Comparison of ENCODE assay signal across 27 cellular contexts in the genomic region with DNA sequence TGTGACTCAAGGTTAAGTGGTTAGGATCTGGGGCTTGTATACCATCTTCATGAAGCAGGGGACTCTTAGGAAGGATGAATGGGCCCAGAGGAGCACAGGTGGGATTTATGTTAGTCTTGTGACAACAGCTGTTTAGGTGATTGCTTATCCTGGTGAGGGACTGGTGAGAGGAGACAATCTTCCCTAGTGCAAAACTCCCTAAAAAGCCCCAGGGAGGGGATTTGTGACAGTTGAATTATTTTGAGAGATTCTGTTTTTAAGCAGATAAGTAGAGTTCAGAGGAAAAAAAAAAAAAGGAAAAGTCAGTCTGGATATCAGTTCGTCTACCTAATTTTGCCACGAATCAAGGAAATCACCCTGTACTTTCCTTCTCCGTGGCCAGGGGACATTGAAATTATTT. TPM values are rescaled to one million over a fixed set of nuclear protein-coding genes. Genes with fewer than 3 reads are reported as not detected.
DNase-seq lines count a peak whose midpoint lies in the region; ATAC-seq, FAIRE-seq and TF ChIP-seq lines count a peak whose summit lies in the region.
"Had no signal": no experiment of that assay in that cellular context is flagged by ENCODE, and none has a peak within 500 bp of the region (broad histone marks: within the 10 kb centered on the region; RNA-seq: fewer than 3 reads in every experiment).

No MANE protein-coding gene starts in this region.

- ATAC-seq in activated T-cell treated with anti-CD3 and anti-CD28 coated beads, Interleukin-2, amount 50 U/mL, for 72 hours (replicated peaks in 1 of 2), result no peak
- no peak for ATAC-seq in GM23338
- ATAC-seq in K562, result peak; percentile 28; the same call in 1 of the 3 replicates
- no peak for ATAC-seq in gastrocnemius medialis
- ATAC-seq in CD4-positive, alpha-beta T cell (ENCODE audit: poor library complexity), result no peak
- ATAC-seq: gastroesophageal sphincter, lower lobe of right lung had no signal

- TF ChIP-seq EP300 in K562 (IDR thresholded peaks at IDR 0.05; ENCODE audit: low read length), result peak; percentile 41; the same call in 1 of the 2 replicates

- H3K9me3 ChIP-seq in K562 (replicated peaks; ENCODE audit: control insufficient read depth, insufficient read depth, low read depth, low read length) (no peaks in the 10 kb centered on the region), gastrocnemius medialis (no peaks in the 10 kb centered on the region)
- H3K9me3 ChIP-seq in CD4-positive, alpha-beta T cell (ENCODE audit: control insufficient read depth, low read length), result no peaks in the 10 kb centered on the region
- H3K9me3 ChIP-seq: BE2C, breast epithelium, gastroesophageal sphincter, lower lobe of right lung, neutrophil, prostate gland had no signal

- 0 out of 2 replicates have a peak, but pooled peaks cover 3% of the 10 kb centered on the region for H3F3A ChIP-seq in GM23338 (replicated peaks; ENCODE audit: low read depth)

- no peaks in the 10 kb centered on the region for H4K20me1 ChIP-seq in GM23338 (replicated peaks; ENCODE audit: insufficient read depth)
- H4K20me1 ChIP-seq in K562 (replicated peaks; ENCODE audit: control insufficient read depth, insufficient read depth, low read length), result no peaks in the 10 kb centered on the region

- no peak for TF ChIP-seq RAD21 in K562 (CRISPR knock-in tag; conservative IDR thresholded peaks at IDR 0.05 in 1 of 2, IDR thresholded peaks at IDR 0.05 in 1 of 2)

- no peaks in the 10 kb centered on the region for H3K9me3 Mint-ChIP-seq in activated T-cell treated with anti-CD3 and anti-CD28 coated beads, Interleukin-2, amount 50 U/mL, for 72 hours
- H3K9me3 Mint-ChIP-seq in GM23338, result no peaks in the 10 kb centered on the region
- H3K9me3 Mint-ChIP-seq in CD4-positive, alpha-beta T cell, result no peaks in the 10 kb centered on the region
- H3K9me3 Mint-ChIP-seq: activated CD4-positive, alpha-beta T cell treated with anti-CD3 and anti-CD28 coated beads, Interleukin-2, amount 10 ng/mL, durations not matched to agents 24 days and 14 days had no signal

- H2AFZ ChIP-seq in GM23338 (no peak overlapping the region), K562 (ENCODE audit: low read depth, low read length) (no peak overlapping the region)

- BruUV-seq in K562 (replicated peaks; lab: Mats Ljungman, UMichigan), result no TSS peak

- peak overlapping the region; percentile 2; the same call in 1 of the 2 replicates for H3K27ac ChIP-seq in GM23338 (ENCODE audit: low read depth)
- H3K27ac ChIP-seq in K562 (ENCODE audit: extremely low read depth, low read depth, low read length), result peak overlapping the region; percentile 17; the same call in 1 of the 3 replicates
- H3K27ac ChIP-seq in gastrocnemius medialis, result peak overlapping the region; percentile 38 to 92 (median 80)
- no peak overlapping the region for H3K27ac ChIP-seq in CD4-positive, alpha-beta T cell (ENCODE audit: low read depth, low read length)
- H3K27ac ChIP-seq: breast epithelium, gastroesophageal sphincter, lower lobe of right lung, neutrophil, prostate gland, VCaP had no signal

- TF ChIP-seq POLR2A in K562 (conservative IDR thresholded peaks at IDR 0.05) (no peak), gastrocnemius medialis (IDR thresholded peaks at IDR 0.05) (no peak)

- H3K9me1 ChIP-seq in K562 (ENCODE audit: control insufficient read depth, insufficient read depth, low read length), result no peaks in the 10 kb centered on the region

- H3K36me3 ChIP-seq in GM23338 (ENCODE audit: insufficient read depth), result no peaks in the 10 kb centered on the region
- no peaks in the 10 kb centered on the region for H3K36me3 ChIP-seq in K562 (ENCODE audit: control insufficient read depth, insufficient read depth, low read length)
- H3K36me3 ChIP-seq in gastrocnemius medialis, result no peaks in the 10 kb centered on the region
- H3K36me3 ChIP-seq: BE2C, breast epithelium, gastroesophageal sphincter, lower lobe of right lung, neutrophil, prostate gland had no signal

- H3K27me3 Mint-ChIP-seq in activated T-cell treated with anti-CD3 and anti-CD28 coated beads, Interleukin-2, amount 50 U/mL, for 72 hours (ENCODE audit: low read depth), result no peaks in the 10 kb centered on the region
- H3K27me3 Mint-ChIP-seq in GM23338 (ENCODE audit: insufficient read depth, low read depth, poor library complexity), result peaks cover 7% of the 10 kb centered on the region
- H3K27me3 Mint-ChIP-seq in CD4-positive, alpha-beta T cell, result no peaks in the 10 kb centered on the region
- H3K27me3 Mint-ChIP-seq: activated CD4-positive, alpha-beta T cell treated with anti-CD3 and anti-CD28 coated beads, Interleukin-2, amount 10 ng/mL, durations not matched to agents 24 days and 14 days had no signal

- H3K4me1 Mint-ChIP-seq in activated T-cell treated with anti-CD3 and anti-CD28 coated beads, Interleukin-2, amount 50 U/mL, for 72 hours (ENCODE audit: low read depth), result peaks cover 43% of the 10 kb centered on the region
- peaks cover 33% of the 10 kb centered on the region for H3K4me1 Mint-ChIP-seq in GM23338
- peaks cover 15% of the 10 kb centered on the region for H3K4me1 Mint-ChIP-seq in CD4-positive, alpha-beta T cell (ENCODE audit: low read depth)

- CTCF ChIA-PET in K562 (lab: Yijun Ruan, JAX; ENCODE audit: low intra/inter-chr PET ratio), result no interaction called here
- CTCF ChIA-PET in CD4-positive, alpha-beta T cell (lab: Charles Lee), result no interaction called here

- in situ Hi-C loops in K562 (cut with MboI), result no loop called here
- in situ Hi-C loops in gastrocnemius medialis (cut with MboI; ENCODE audit: low sequenced_read_pairs in 4 of 4), result loop anchor here in 1 of 4 donors (10.0 kb wide), 1 partner anchor 49 kb away; no protein-coding TSS in a partner anchor

- H3K9ac ChIP-seq in K562 (ENCODE audit: insufficient read depth in 1 of 2, low read depth in 2 of 2, low read length in 2 of 2), result peak overlapping the region in 1 of 2 experiments; percentile 68; a peak in 1 of 4 replicates

- no peak overlapping the region for H3K4me3 ChIP-seq in GM23338
- no peak overlapping the region for H3K4me3 ChIP-seq in K562
- H3K4me3 ChIP-seq in gastrocnemius medialis, result no peak overlapping the region
- H3K4me3 ChIP-seq: breast epithelium, gastroesophageal sphincter, lower lobe of right lung, prostate gland had no signal

- peaks cover 0 to 7% of the 10 kb centered on the region in 2 donors for H3K36me3 Mint-ChIP-seq in activated T-cell treated with anti-CD3 and anti-CD28 coated beads, Interleukin-2, amount 50 U/mL, for 72 hours (ENCODE audit: insufficient read depth in 2 of 2)
- 0 out of 3 replicates have a peak, but pooled peaks cover 1% of the 10 kb centered on the region for H3K36me3 Mint-ChIP-seq in GM23338 (ENCODE audit: low read depth)
- peaks cover 2% of the 10 kb centered on the region for H3K36me3 Mint-ChIP-seq in CD4-positive, alpha-beta T cell (ENCODE audit: low read depth)

- H3K4me3 Mint-ChIP-seq in activated T-cell treated with anti-CD3 and anti-CD28 coated beads, Interleukin-2, amount 50 U/mL, for 72 hours, result peak overlapping the region; percentile 46 to 58
- no peak overlapping the region for H3K4me3 Mint-ChIP-seq in GM23338
- H3K4me3 Mint-ChIP-seq in CD4-positive, alpha-beta T cell, result no peak overlapping the region
- H3K4me3 Mint-ChIP-seq: activated CD4-positive, alpha-beta T cell treated with anti-CD3 and anti-CD28 coated beads, Interleukin-2, amount 10 ng/mL, durations not matched to agents 24 days and 14 days had no signal

- intact Hi-C loops in K562 (cut with micrococcal nuclease), result no loop called here
- intact Hi-C loops in gastrocnemius medialis (cut with DNase I; ENCODE audit: low total_unique reads), result no loop called here
- intact Hi-C loops in CD4-positive, alpha-beta T cell (cut with DNase I, micrococcal nuclease), result no loop called here

- peaks cover 35% of the 10 kb centered on the region for H3K4me1 ChIP-seq in GM23338 (ENCODE audit: insufficient read depth)
- peaks cover 18 to 32% of the 10 kb centered on the region in 2 experiments for H3K4me1 ChIP-seq in K562 (replicated peaks in 1 of 2; ENCODE audit: control insufficient read depth in 2 of 2, insufficient read depth in 2 of 2, low read length in 2 of 2)
- peaks cover 25 to 34% of the 10 kb centered on the region in 2 donors for H3K4me1 ChIP-seq in gastrocnemius medialis
- H3K4me1 ChIP-seq: breast epithelium had no signal

- POLR2A ChIA-PET in K562 (lab: Yijun Ruan, JAX), result interaction anchor here (0.6 kb wide), 1 partner anchor 106 kb away, joined by 4 read pairs; no protein-coding TSS in a partner anchor
- POLR2A ChIA-PET in CD4-positive, alpha-beta T cell (lab: Charles Lee), result no interaction called here

- no peak for DNase-seq in activated T-cell treated with anti-CD3 and anti-CD28 coated beads, Interleukin-2, amount 50 U/mL, for 72 hours
- no peak for DNase-seq in activated T-cell treated with anti-CD3 and anti-CD28 coated beads, Interleukin-2, amount 50 U/mL, for 48 hours
- DNase-seq in GM23338 (ENCODE audit: low spot score), result no peak
- DNase-seq in K562 (ENCODE audit: extremely low read depth in 1 of 4, low spot score in 3 of 4), result peak in 2 of 4 experiments; percentile 45 to 47
- DNase-seq in gastrocnemius medialis, result no peak
- no peak for DNase-seq in effector CD8-positive, alpha-beta T cell (lab: John Stamatoyannopoulos, UW)
- no peak for DNase-seq in NCI-H1694 treated with DMSO at 0.1 percent for 48 hours (lab: John Stamatoyannopoulos, UW)
- no peak for DNase-seq in CD4-positive, alpha-beta T cell
- DNase-seq: activated CD4-positive, alpha-beta T cell treated with anti-CD3 and anti-CD28 coated beads, Interleukin-2, amount 10 ng/mL, durations not matched to agents 24 days and 14 days; activated CD8-positive, alpha-beta memory T cell treated with anti-CD3 and anti-CD28 coated beads, Interleukin-2, amount 50 U/mL, for 48 hours; activated gamma-delta T cell treated with Interleukin-2 at 50 U/mL for 16 hours; amygdala; BE2C; effector memory CD4-positive, alpha-beta T cell; kidney; lower lobe of right lung; MV-4-11; NCI-H526 had no signal

- TF ChIP-seq CTCF in GM23338 (conservative IDR thresholded peaks at IDR 0.05; ENCODE audit: low read depth in 2 of 2), result no peak
- no peak for TF ChIP-seq CTCF in K562 (IDR thresholded peaks at IDR 0.05 in 2 of 3, conservative IDR thresholded peaks at IDR 0.05 in 1 of 3; ENCODE audit: insufficient read depth in 2 of 3, low read depth in 1 of 3, low read length in 3 of 3)
- TF ChIP-seq CTCF in gastrocnemius medialis (IDR thresholded peaks at IDR 0.05 in 4 of 5, conservative IDR thresholded peaks at IDR 0.05 in 1 of 5), result no peak
- TF ChIP-seq CTCF in CD4-positive, alpha-beta T cell (IDR thresholded peaks at IDR 0.05), result no peak

- H3K27ac Mint-ChIP-seq in activated T-cell treated with anti-CD3 and anti-CD28 coated beads, Interleukin-2, amount 50 U/mL, for 72 hours, result peak overlapping the region; percentile 80
- peak overlapping the region; percentile 3; the same call in 1 of the 2 replicates for H3K27ac Mint-ChIP-seq in GM23338
- no peak overlapping the region for H3K27ac Mint-ChIP-seq in CD4-positive, alpha-beta T cell
- H3K27ac Mint-ChIP-seq: activated CD4-positive, alpha-beta T cell treated with anti-CD3 and anti-CD28 coated beads, Interleukin-2, amount 10 ng/mL, durations not matched to agents 24 days and 14 days had no signal

- H3K27me3 ChIP-seq in GM23338 (ENCODE audit: insufficient read depth) (no peaks in the 10 kb centered on the region), K562 (ENCODE audit: control insufficient read depth in 2 of 2, insufficient read depth in 2 of 2, low read length in 2 of 2) (no peaks in the 10 kb centered on the region), gastrocnemius medialis (no peaks in the 10 kb centered on the region)
- H3K27me3 ChIP-seq in CD4-positive, alpha-beta T cell (ENCODE audit: control insufficient read depth, insufficient read depth, low read length), result no peaks in the 10 kb centered on the region
- H3K27me3 ChIP-seq: BE2C, breast epithelium, gastroesophageal sphincter, neutrophil had no signal

- FAIRE-seq in K562 (lab: Jason Lieb, UNC), result peak; percentile 69
- FAIRE-seq: colon, GM12891, H54, HTR-8/SVneo, kidney had no signal

- H3K79me2 ChIP-seq in GM23338 (replicated peaks; ENCODE audit: insufficient read depth), result no peaks in the 10 kb centered on the region
- H3K79me2 ChIP-seq in K562 (ENCODE audit: control insufficient read depth, insufficient read depth, low read length), result no peaks in the 10 kb centered on the region

- H3K9me2 ChIP-seq in GM23338 (ENCODE audit: insufficient read depth), result no peaks in the 10 kb centered on the region

- WGBS in K562 (ENCODE audit: insufficient coverage, low coverage, missing lambda C conversion rate), result 34% methylated on average over 2 of the region's 3 CpGs

- H3K4me2 ChIP-seq in GM23338 (no peak overlapping the region), K562 (ENCODE audit: insufficient read depth, low read length) (no peak overlapping the region)

RNA-seq across cellular contexts. Expression of gene SEC14L1, which starts 35.1 kb away (rescaled TPM):
- 100 to 1,000 TPM; 175 to 204 TPM for total RNA-seq in activated T-cell treated with anti-CD3 and anti-CD28 coated beads, Interleukin-2, amount 50 U/mL, for 72 hours
- total RNA-seq in GM23338 (2014; rRNA removed; shearing (Covaris generic)), result 54.8 and 81.8 TPM in 2 replicates
- 26.8 and 32.3 TPM in 2 replicates for polyA plus RNA-seq in GM23338 (2016; fragmentation: Nextera tagmentation; extraction: Ambion mirVana)
- 109 and 129 TPM in 2 replicates for total RNA-seq in K562 (2011; cell fraction: chromatin; rRNA removed; ENCODE audit: low replicate concordance)
- total RNA-seq in K562 (2011; cell fraction: nucleolus; rRNA removed), result 35.9 and 51.7 TPM in 2 replicates
- 51.8 and 54.6 TPM in 2 replicates for total RNA-seq in K562 (2011; cell fraction: nucleoplasm; rRNA removed)
- total RNA-seq in K562 (2014; rRNA removed), result 10.9 and 14.8 TPM in 2 replicates
- 14.0 and 14.5 TPM in 2 replicates for total RNA-seq in K562 (2014; rRNA removed; fragmentation: Illumina TruSeq; extraction: Trizol)
- total RNA-seq in K562 (2015; rRNA removed; fragmentation: Illumina TruSeq; extraction: Trizol), result 14.8 and 15.2 TPM in 2 replicates
- 38.4 and 39.7 TPM in 2 replicates for total RNA-seq in K562 (2021)
- 20.6 and 33.1 TPM in 2 replicates for polyA plus RNA-seq in K562 (2011; rRNA removed)
- polyA plus RNA-seq in K562 (2011; cell fraction: cytosol; rRNA removed), result 15.2 and 43.7 TPM in 2 replicates
- 28.8 and 53.9 TPM in 2 replicates for polyA plus RNA-seq in K562 (2011; cell fraction: nucleus; rRNA removed)
- 25.9 and 29.6 TPM in 2 replicates for polyA plus RNA-seq in K562 (2012)
- 27.0 and 27.6 TPM in 2 replicates for polyA plus RNA-seq in K562 (2014; fragmentation: Illumina TruSeq; extraction: Trizol)
- polyA plus RNA-seq in K562 (2014; fragmentation: Nextera tagmentation; extraction: Ambion mirVana), result 1 to 10 TPM; 3.1 to 4.1 TPM
- 16.3 and 16.7 TPM in 2 replicates for polyA plus RNA-seq in K562 (2014; rRNA removed)
- polyA minus RNA-seq in K562 (2011; rRNA and poly(A)+ RNA removed), result 37.5 and 51.6 TPM in 2 replicates
- polyA minus RNA-seq in K562 (2011; cell fraction: cytosol; rRNA and poly(A)+ RNA removed), result 29.5 and 45.5 TPM in 2 replicates
- 18.3 and 26.1 TPM in 2 replicates for polyA minus RNA-seq in K562 (2011; cell fraction: nucleus; rRNA and poly(A)+ RNA removed)
- total RNA-seq in gastrocnemius medialis, result 10 to 100 TPM; 55.0 to 94.1 (median 73.7) TPM
- total RNA-seq in CD4-positive, alpha-beta T cell, result 10 to 100 TPM; 97.3 to 98.5 TPM

Comparison
In these comparisons a context has a peak if more than half of its experiments do, and no peak if none do; other contexts are left out.
1. H3K4me3 Mint-ChIP-seq: peak in activated T-cell treated with anti-CD3 and anti-CD28 coated beads, Interleukin-2, amount 50 U/mL, for 72 hours (2 of 2); none in GM23338 (single experiment) and CD4-positive, alpha-beta T cell (single experiment).